ENCODE assay signal across 9 cellular contexts in the genomic region with DNA sequence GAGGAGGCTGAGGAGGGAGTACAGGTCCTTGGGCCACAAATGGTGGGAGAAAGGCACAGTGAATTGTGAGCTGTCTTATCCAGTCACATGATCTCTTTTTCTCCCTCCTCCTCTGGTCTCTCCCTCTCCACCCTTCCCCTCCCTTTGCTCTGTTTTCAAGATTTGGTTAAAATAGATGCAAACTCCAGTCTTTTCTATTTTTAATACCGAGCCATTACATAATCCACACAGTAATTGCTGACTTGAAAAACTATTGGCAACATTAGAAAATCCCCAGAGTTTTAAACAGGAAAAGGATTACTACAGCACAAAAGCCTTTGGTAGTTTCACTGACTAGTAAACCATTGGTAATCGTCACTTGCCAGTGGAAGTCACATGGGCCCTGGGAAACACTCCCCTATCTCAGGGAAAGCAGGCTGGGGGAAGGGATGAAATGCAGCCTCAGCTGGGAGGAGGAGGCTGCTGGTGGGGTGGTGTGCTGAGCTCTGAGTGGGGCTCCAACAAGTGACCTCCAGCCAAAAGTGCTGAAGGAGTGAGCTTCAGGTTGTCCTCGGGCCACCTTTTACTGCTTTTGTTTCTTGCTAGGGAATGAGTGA. TPM values are rescaled to one million over a fixed set of nuclear protein-coding genes. Genes with fewer than 3 reads are reported as not detected.
DNase-seq lines count a peak whose midpoint lies in the region; ATAC-seq lines count a peak whose summit lies in the region.
"Had no signal": no experiment of that assay in that cellular context is flagged by ENCODE, and none has a peak within 500 bp of the region (broad histone marks: within the 10 kb centered on the region; RNA-seq: fewer than 3 reads in every experiment).

No MANE protein-coding gene starts in this region.

- no peak overlapping the region for H2AK5ac ChIP-seq in mesenchymal stem cell (ENCODE audit: low read length, severe bottlenecking)

- peak overlapping the region in 1 of 2 experiments; percentile 60 for H3K4ac ChIP-seq in mesenchymal stem cell (ENCODE audit: low read depth in 1 of 2, low read length in 2 of 2)

- no peaks in the 10 kb centered on the region for H3K9me3 ChIP-seq in ectodermal cell (ENCODE audit: control insufficient read depth, low read length)
- no peaks in the 10 kb centered on the region for H3K9me3 ChIP-seq in mesenchymal stem cell (ENCODE audit: control insufficient read depth, low read length)

- no peak overlapping the region for H2BK5ac ChIP-seq in mesenchymal stem cell (ENCODE audit: low read depth, low read length, poor library complexity, severe bottlenecking)

- no peak overlapping the region for H3K4me3 ChIP-seq in ectodermal cell (ENCODE audit: insufficient read depth, low read depth, low read length)
- no peak overlapping the region for H3K4me3 ChIP-seq in mesenchymal stem cell (ENCODE audit: insufficient read depth in 1 of 2, low read depth in 1 of 2, low read length in 2 of 2)

- H2BK15ac ChIP-seq in mesenchymal stem cell (ENCODE audit: low read depth, poor library complexity, severe bottlenecking): no peak overlapping the region

- peak overlapping the region; percentile 68 for H2BK120ac ChIP-seq in mesenchymal stem cell (ENCODE audit: low read depth, low read length)

- peak overlapping the region; percentile 18 for H4K91ac ChIP-seq in mesenchymal stem cell (ENCODE audit: low read length)

- H3K4me3 Mint-ChIP-seq in activated CD8-positive, alpha-beta memory T cell treated with anti-CD3 and anti-CD28 coated beads, Interleukin-2, amount 10 ng/mL, durations not matched to agents 7 days and 5 days: no peak overlapping the region
- H3K4me3 Mint-ChIP-seq: CD4-positive, CD25-positive, alpha-beta regulatory T cell had no signal

- peak overlapping the region; percentile 45 to 86 for H3K18ac ChIP-seq in mesenchymal stem cell (ENCODE audit: low read depth in 1 of 2, low read length in 2 of 2)

- 42 to 45% methylated on average over 3 of the region's 3 CpGs for WGBS in ectodermal cell, 2 experiments
- 43% methylated on average over 2 of the region's 3 CpGs for WGBS in mesenchymal stem cell

- no peaks in the 10 kb centered on the region for H3K27me3 ChIP-seq in ectodermal cell (ENCODE audit: control insufficient read depth, insufficient read depth, low read length, poor library complexity, severe bottlenecking)
- no peaks in the 10 kb centered on the region for H3K27me3 ChIP-seq in mesenchymal stem cell (ENCODE audit: control insufficient read depth in 1 of 2, insufficient read depth in 1 of 2, low read length in 2 of 2)

- no peaks in the 10 kb centered on the region for H3K9me3 Mint-ChIP-seq in activated CD8-positive, alpha-beta memory T cell treated with anti-CD3 and anti-CD28 coated beads, Interleukin-2, amount 10 ng/mL, durations not matched to agents 7 days and 5 days (ENCODE audit: low read depth)
- H3K9me3 Mint-ChIP-seq: CD4-positive, CD25-positive, alpha-beta regulatory T cell had no signal

- no peak for ATAC-seq in activated CD8-positive, alpha-beta memory T cell treated with anti-CD3 and anti-CD28 coated beads, Interleukin-2, amount 10 ng/mL, durations not matched to agents 7 days and 5 days
- no peak for ATAC-seq in GM18861 (IDR thresholded peaks at IDR 0.05; ENCODE audit: unreplicated experiment)

- no peak for DNase-seq in activated CD8-positive, alpha-beta memory T cell treated with anti-CD3 and anti-CD28 coated beads, Interleukin-2, amount 10 ng/mL, durations not matched to agents 7 days and 5 days
- DNase-seq in activated CD8-positive, alpha-beta memory T cell treated with anti-CD3 and anti-CD28 coated beads for 24 hours: no peak
- peak; percentile 94 for DNase-seq in mesenchymal stem cell
- peak; percentile 63 for DNase-seq in ureter (ENCODE audit: low spot score)
- no peak for DNase-seq in NK-92 treated with Interleukin-12 subunit alpha and Interleukin-12 subunit beta, amount 100 ng/mL, for 24 hours (lab: John Stamatoyannopoulos, UW)
- no peak for DNase-seq in AML-193 (lab: John Stamatoyannopoulos, UW)
- DNase-seq: CD4-positive, CD25-positive, alpha-beta regulatory T cell had no signal

- H3K14ac ChIP-seq in mesenchymal stem cell (ENCODE audit: low read length in 2 of 2): no peak overlapping the region

- H3K36me3 ChIP-seq in ectodermal cell (ENCODE audit: control insufficient read depth, insufficient read depth, low read length) (no peaks in the 10 kb centered on the region), mesenchymal stem cell (ENCODE audit: control insufficient read depth in 1 of 2, insufficient read depth in 2 of 2, low read depth in 1 of 2, low read length in 2 of 2) (peaks cover 0 to 3% of the 10 kb centered on the region in 2 experiments)

- no peak overlapping the region for H3K23ac ChIP-seq in mesenchymal stem cell (ENCODE audit: low read length in 2 of 2)

- peaks cover 21% of the 10 kb centered on the region for H3K36me3 Mint-ChIP-seq in activated CD8-positive, alpha-beta memory T cell treated with anti-CD3 and anti-CD28 coated beads, Interleukin-2, amount 10 ng/mL, durations not matched to agents 7 days and 5 days

- H2BK12ac ChIP-seq in mesenchymal stem cell (ENCODE audit: low read length in 2 of 2): peak overlapping the region; percentile 29 to 49

- no peaks in the 10 kb centered on the region for H3K27me3 Mint-ChIP-seq in activated CD8-positive, alpha-beta memory T cell treated with anti-CD3 and anti-CD28 coated beads, Interleukin-2, amount 10 ng/mL, durations not matched to agents 7 days and 5 days
- H3K27me3 Mint-ChIP-seq: CD4-positive, CD25-positive, alpha-beta regulatory T cell had no signal

- H3K27ac Mint-ChIP-seq in activated CD8-positive, alpha-beta memory T cell treated with anti-CD3 and anti-CD28 coated beads, Interleukin-2, amount 10 ng/mL, durations not matched to agents 7 days and 5 days: peak overlapping the region; percentile 22

- H3K9ac ChIP-seq in mesenchymal stem cell (ENCODE audit: low read length): peak overlapping the region; percentile 75

- peak overlapping the region; percentile 97 for H4K8ac ChIP-seq in mesenchymal stem cell (ENCODE audit: low read length)

- CTCF ChIA-PET in activated CD8-positive, alpha-beta memory T cell treated with anti-CD3 and anti-CD28 coated beads, Interleukin-2, amount 10 ng/mL, durations not matched to agents 7 days and 5 days (lab: Charles Lee): interaction anchor here (1.1 kb wide), 1 partner anchor 17 kb away, joined by 3 read pairs; no protein-coding TSS in a partner anchor

- peaks cover 8% of the 10 kb centered on the region for H3K4me1 Mint-ChIP-seq in activated CD8-positive, alpha-beta memory T cell treated with anti-CD3 and anti-CD28 coated beads, Interleukin-2, amount 10 ng/mL, durations not matched to agents 7 days and 5 days

- H3K4me2 ChIP-seq in mesenchymal stem cell (ENCODE audit: low read length, poor library complexity, severe bottlenecking): no peak overlapping the region

- H3K79me1 ChIP-seq in mesenchymal stem cell (replicated peaks; ENCODE audit: low read length, poor library complexity, severe bottlenecking): no peaks in the 10 kb centered on the region

- H3K4me1 ChIP-seq in ectodermal cell (ENCODE audit: control insufficient read depth, insufficient read depth, low read length): no peaks in the 10 kb centered on the region
- H3K4me1 ChIP-seq in mesenchymal stem cell (ENCODE audit: control insufficient read depth, insufficient read depth, low read depth, low read length): peaks cover 7% of the 10 kb centered on the region

- peak overlapping the region; percentile 47 for H2AFZ ChIP-seq in mesenchymal stem cell (ENCODE audit: low read depth, low read length)

- H3K27ac ChIP-seq in ectodermal cell (ENCODE audit: insufficient read depth, low read depth, low read length, poor library complexity, severe bottlenecking): peak overlapping the region; percentile 37
- H3K27ac ChIP-seq in mesenchymal stem cell (ENCODE audit: low read length, poor library complexity, severe bottlenecking): peak overlapping the region; percentile 43

RNA-seq across cellular contexts. Expression of a gene that starts 57.4 kb away (rescaled TPM):
- 100 to 1,000 TPM; 429 to 464 TPM for total RNA-seq in activated CD8-positive, alpha-beta memory T cell treated with anti-CD3 and anti-CD28 coated beads, Interleukin-2, amount 10 ng/mL, durations not matched to agents 7 days and 5 days
- polyA plus RNA-seq in ectodermal cell (2013, experiment 1 of 4): 321 TPM
- 320 TPM for polyA plus RNA-seq in ectodermal cell (2013, experiment 2 of 4)
- 294 TPM for polyA plus RNA-seq in ectodermal cell (2013, experiment 3 of 4)
- polyA plus RNA-seq in ectodermal cell (2013, experiment 4 of 4): 301 TPM
- 232 TPM for polyA plus RNA-seq in mesenchymal stem cell (2013, experiment 1 of 2)
- polyA plus RNA-seq in mesenchymal stem cell (2013, experiment 2 of 2): 289 TPM
- 284 TPM for total RNA-seq in ureter

Comparison
In these comparisons a context has a peak if more than half of its experiments do, and no peak if none do; other contexts are left out.
1. DNase-seq: peak in mesenchymal stem cell (single experiment) and ureter (single experiment); none in activated CD8-positive, alpha-beta memory T cell treated with anti-CD3 and anti-CD28 coated beads, Interleukin-2, amount 10 ng/mL, durations not matched to agents 7 days and 5 days (single experiment), activated CD8-positive, alpha-beta memory T cell treated with anti-CD3 and anti-CD28 coated beads for 24 hours (single experiment), NK-92 treated with Interleukin-12 subunit alpha and Interleukin-12 subunit beta, amount 100 ng/mL, for 24 hours (single experiment) and AML-193 (0 of 2).